2 cellular contexts compared by ENCODE assay signal in genomic region chr5:34695275-34696032, GRCh38.
TF ChIP-seq lines count a peak whose summit lies in the region.

No MANE protein-coding gene starts in this region.

TF ChIP-seq in liver, 16 proteins besides CTCF, POLR2A, EP300 and RAD21:
- TF ChIP-seq, protein P1, sequence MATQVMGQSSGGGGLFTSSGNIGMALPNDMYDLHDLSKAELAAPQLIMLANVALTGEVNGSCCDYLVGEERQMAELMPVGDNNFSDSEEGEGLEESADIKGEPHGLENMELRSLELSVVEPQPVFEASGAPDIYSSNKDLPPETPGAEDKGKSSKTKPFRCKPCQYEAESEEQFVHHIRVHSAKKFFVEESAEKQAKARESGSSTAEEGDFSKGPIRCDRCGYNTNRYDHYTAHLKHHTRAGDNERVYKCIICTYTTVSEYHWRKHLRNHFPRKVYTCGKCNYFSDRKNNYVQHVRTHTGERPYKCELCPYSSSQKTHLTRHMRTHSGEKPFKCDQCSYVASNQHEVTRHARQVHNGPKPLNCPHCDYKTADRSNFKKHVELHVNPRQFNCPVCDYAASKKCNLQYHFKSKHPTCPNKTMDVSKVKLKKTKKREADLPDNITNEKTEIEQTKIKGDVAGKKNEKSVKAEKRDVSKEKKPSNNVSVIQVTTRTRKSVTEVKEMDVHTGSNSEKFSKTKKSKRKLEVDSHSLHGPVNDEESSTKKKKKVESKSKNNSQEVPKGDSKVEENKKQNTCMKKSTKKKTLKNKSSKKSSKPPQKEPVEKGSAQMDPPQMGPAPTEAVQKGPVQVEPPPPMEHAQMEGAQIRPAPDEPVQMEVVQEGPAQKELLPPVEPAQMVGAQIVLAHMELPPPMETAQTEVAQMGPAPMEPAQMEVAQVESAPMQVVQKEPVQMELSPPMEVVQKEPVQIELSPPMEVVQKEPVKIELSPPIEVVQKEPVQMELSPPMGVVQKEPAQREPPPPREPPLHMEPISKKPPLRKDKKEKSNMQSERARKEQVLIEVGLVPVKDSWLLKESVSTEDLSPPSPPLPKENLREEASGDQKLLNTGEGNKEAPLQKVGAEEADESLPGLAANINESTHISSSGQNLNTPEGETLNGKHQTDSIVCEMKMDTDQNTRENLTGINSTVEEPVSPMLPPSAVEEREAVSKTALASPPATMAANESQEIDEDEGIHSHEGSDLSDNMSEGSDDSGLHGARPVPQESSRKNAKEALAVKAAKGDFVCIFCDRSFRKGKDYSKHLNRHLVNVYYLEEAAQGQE (IDR thresholded peaks at IDR 0.05), result no peak
- TF ChIP-seq YY1 (IDR thresholded peaks at IDR 0.05) (no peak), HNF4G (IDR thresholded peaks at IDR 0.05) (no peak), FOXA2 (IDR thresholded peaks at IDR 0.05) (no peak), HNF4A (conservative IDR thresholded peaks at IDR 0.05) (no peak), NR2F2 (IDR thresholded peaks at IDR 0.05) (no peak), RXRA (IDR thresholded peaks at IDR 0.05) (no peak)
- TF ChIP-seq, protein P2, sequence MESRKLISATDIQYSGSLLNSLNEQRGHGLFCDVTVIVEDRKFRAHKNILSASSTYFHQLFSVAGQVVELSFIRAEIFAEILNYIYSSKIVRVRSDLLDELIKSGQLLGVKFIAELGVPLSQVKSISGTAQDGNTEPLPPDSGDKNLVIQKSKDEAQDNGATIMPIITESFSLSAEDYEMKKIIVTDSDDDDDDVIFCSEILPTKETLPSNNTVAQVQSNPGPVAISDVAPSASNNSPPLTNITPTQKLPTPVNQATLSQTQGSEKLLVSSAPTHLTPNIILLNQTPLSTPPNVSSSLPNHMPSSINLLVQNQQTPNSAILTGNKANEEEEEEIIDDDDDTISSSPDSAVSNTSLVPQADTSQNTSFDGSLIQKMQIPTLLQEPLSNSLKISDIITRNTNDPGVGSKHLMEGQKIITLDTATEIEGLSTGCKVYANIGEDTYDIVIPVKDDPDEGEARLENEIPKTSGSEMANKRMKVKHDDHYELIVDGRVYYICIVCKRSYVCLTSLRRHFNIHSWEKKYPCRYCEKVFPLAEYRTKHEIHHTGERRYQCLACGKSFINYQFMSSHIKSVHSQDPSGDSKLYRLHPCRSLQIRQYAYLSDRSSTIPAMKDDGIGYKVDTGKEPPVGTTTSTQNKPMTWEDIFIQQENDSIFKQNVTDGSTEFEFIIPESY (IDR thresholded peaks at IDR 0.05), result no peak

TF ChIP-seq in HepG2, 621 proteins besides CTCF, POLR2A, EP300 and RAD21:
- TF ChIP-seq ZNF629 (CRISPR knock-in tag; conservative IDR thresholded peaks at IDR 0.05) (no peak), TEAD3 (CRISPR knock-in tag; optimal IDR thresholded peaks at IDR 0.05; ENCODE audit: borderline replicate concordance) (no peak), MBD4 (IDR thresholded peaks at IDR 0.05; ENCODE audit: borderline replicate concordance, low read length) (no peak), ZNF17 (CRISPR knock-in tag; IDR thresholded peaks at IDR 0.05) (no peak), PHB2 (IDR thresholded peaks at IDR 0.05; ENCODE audit: partially characterized antibody) (no peak), MTERF4 (CRISPR knock-in tag; IDR thresholded peaks at IDR 0.05) (no peak), HDAC2 (CRISPR knock-in tag; IDR thresholded peaks at IDR 0.05) (no peak), FOXC1 (CRISPR knock-in tag; IDR thresholded peaks at IDR 0.05; ENCODE audit: borderline replicate concordance) (no peak), NFATC3 (CRISPR knock-in tag; IDR thresholded peaks at IDR 0.05) (no peak), PAF1 (CRISPR knock-in tag; IDR thresholded peaks at IDR 0.05) (no peak), ZFP1 (CRISPR knock-in tag; IDR thresholded peaks at IDR 0.05) (no peak), ZKSCAN1 (IDR thresholded peaks at IDR 0.05; ENCODE audit: low read length) (no peak), ZNF10 (CRISPR knock-in tag; IDR thresholded peaks at IDR 0.05; ENCODE audit: borderline replicate concordance, low read depth) (no peak), SMC3 (IDR thresholded peaks at IDR 0.05; ENCODE audit: low read length) (no peak), GLMP (CRISPR knock-in tag; IDR thresholded peaks at IDR 0.05; ENCODE audit: borderline replicate concordance) (no peak), SIN3B (IDR thresholded peaks at IDR 0.05; ENCODE audit: low read length) (no peak)
- TF ChIP-seq, protein P3, sequence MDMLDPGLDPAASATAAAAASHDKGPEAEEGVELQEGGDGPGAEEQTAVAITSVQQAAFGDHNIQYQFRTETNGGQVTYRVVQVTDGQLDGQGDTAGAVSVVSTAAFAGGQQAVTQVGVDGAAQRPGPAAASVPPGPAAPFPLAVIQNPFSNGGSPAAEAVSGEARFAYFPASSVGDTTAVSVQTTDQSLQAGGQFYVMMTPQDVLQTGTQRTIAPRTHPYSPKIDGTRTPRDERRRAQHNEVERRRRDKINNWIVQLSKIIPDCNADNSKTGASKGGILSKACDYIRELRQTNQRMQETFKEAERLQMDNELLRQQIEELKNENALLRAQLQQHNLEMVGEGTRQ (IDR thresholded peaks at IDR 0.05; ENCODE audit: low read depth, low read length), result no peak
- TF ChIP-seq, protein P3 (CRISPR knock-in tag; IDR thresholded peaks at IDR 0.05; ENCODE audit: borderline replicate concordance), result no peak
- TF ChIP-seq, protein P4, sequence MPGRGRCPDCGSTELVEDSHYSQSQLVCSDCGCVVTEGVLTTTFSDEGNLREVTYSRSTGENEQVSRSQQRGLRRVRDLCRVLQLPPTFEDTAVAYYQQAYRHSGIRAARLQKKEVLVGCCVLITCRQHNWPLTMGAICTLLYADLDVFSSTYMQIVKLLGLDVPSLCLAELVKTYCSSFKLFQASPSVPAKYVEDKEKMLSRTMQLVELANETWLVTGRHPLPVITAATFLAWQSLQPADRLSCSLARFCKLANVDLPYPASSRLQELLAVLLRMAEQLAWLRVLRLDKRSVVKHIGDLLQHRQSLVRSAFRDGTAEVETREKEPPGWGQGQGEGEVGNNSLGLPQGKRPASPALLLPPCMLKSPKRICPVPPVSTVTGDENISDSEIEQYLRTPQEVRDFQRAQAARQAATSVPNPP (CRISPR knock-in tag; IDR thresholded peaks at IDR 0.05), result no peak
- TF ChIP-seq, protein P5, sequence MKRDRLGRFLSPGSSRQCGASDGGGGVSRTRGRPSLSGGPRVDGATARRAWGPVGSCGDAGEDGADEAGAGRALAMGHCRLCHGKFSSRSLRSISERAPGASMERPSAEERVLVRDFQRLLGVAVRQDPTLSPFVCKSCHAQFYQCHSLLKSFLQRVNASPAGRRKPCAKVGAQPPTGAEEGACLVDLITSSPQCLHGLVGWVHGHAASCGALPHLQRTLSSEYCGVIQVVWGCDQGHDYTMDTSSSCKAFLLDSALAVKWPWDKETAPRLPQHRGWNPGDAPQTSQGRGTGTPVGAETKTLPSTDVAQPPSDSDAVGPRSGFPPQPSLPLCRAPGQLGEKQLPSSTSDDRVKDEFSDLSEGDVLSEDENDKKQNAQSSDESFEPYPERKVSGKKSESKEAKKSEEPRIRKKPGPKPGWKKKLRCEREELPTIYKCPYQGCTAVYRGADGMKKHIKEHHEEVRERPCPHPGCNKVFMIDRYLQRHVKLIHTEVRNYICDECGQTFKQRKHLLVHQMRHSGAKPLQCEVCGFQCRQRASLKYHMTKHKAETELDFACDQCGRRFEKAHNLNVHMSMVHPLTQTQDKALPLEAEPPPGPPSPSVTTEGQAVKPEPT (CRISPR knock-in tag; IDR thresholded peaks at IDR 0.05; ENCODE audit: low read depth), result no peak
- TF ChIP-seq, protein P6, sequence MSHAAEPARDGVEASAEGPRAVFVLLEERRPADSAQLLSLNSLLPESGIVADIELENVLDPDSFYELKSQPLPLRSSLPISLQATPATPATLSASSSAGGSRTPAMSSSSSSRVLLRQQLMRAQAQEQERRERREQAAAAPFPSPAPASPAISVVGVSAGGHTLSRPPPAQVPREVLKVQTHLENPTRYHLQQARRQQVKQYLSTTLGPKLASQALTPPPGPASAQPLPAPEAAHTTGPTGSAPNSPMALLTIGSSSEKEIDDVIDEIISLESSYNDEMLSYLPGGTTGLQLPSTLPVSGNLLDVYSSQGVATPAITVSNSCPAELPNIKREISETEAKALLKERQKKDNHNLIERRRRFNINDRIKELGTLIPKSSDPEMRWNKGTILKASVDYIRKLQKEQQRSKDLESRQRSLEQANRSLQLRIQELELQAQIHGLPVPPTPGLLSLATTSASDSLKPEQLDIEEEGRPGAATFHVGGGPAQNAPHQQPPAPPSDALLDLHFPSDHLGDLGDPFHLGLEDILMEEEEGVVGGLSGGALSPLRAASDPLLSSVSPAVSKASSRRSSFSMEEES (CRISPR knock-in tag; IDR thresholded peaks at IDR 0.05), result no peak
